In genomic region chr18:50558948-50559749, GRCh38 we compare ENCODE assay signal across 8 cellular contexts. TPM values are rescaled to one million over a fixed set of nuclear protein-coding genes. Genes with fewer than 3 reads are reported as not detected.
DNase-seq lines count a peak whose midpoint lies in the region; ATAC-seq and TF ChIP-seq lines count a peak whose summit lies in the region.

No MANE protein-coding gene starts in this region.

- peak overlapping the region; percentile 26 for H3K4me3 ChIP-seq in HL-60 (replicated peaks; ENCODE audit: insufficient read depth, low read length)
- H3K4me3 ChIP-seq in iPS-11a (ENCODE audit: low read depth, low read length) = peak overlapping the region; percentile 27
- peak overlapping the region; percentile 5 for H3K4me3 ChIP-seq in skeletal muscle cell (ENCODE audit: low read depth, low read length)

- no peaks in the 10 kb centered on the region for H3K36me3 Mint-ChIP-seq in activated CD8-positive, alpha-beta T cell treated with anti-CD3 and anti-CD28 coated beads for 36 hours (ENCODE audit: low read depth)

- intact Hi-C loops in activated CD8-positive, alpha-beta T cell treated with anti-CD3 and anti-CD28 coated beads for 36 hours (cut with micrococcal nuclease) = no loop called here

- no peak overlapping the region for H3K27ac Mint-ChIP-seq in activated CD8-positive, alpha-beta T cell treated with anti-CD3 and anti-CD28 coated beads for 36 hours

- ATAC-seq in activated CD8-positive, alpha-beta T cell treated with anti-CD3 and anti-CD28 coated beads for 36 hours = no peak
- no peak for ATAC-seq in HG03039 (IDR thresholded peaks at IDR 0.05; ENCODE audit: unreplicated experiment)

- H3K4me1 Mint-ChIP-seq in activated CD8-positive, alpha-beta T cell treated with anti-CD3 and anti-CD28 coated beads for 36 hours (ENCODE audit: low read depth) = peaks cover 3% of the 10 kb centered on the region

- peaks cover 6% of the 10 kb centered on the region for H3K9me3 Mint-ChIP-seq in activated CD8-positive, alpha-beta T cell treated with anti-CD3 and anti-CD28 coated beads for 36 hours

- no peak overlapping the region for H3K27ac ChIP-seq in HL-60 (replicated peaks)

- TF ChIP-seq CTCF in HL-60 (IDR thresholded peaks at IDR 0.05; ENCODE audit: insufficient read depth, low read length) = no peak
- TF ChIP-seq CTCF in activated CD8-positive, alpha-beta T cell treated with anti-CD3 and anti-CD28 coated beads for 36 hours (IDR thresholded peaks at IDR 0.05) = no peak

- H3K4me3 Mint-ChIP-seq in activated CD8-positive, alpha-beta T cell treated with anti-CD3 and anti-CD28 coated beads for 36 hours = peak overlapping the region; percentile 16

- DNase-seq in HL-60 (ENCODE audit: low read depth in 1 of 2, low spot score in 1 of 2) = no peak
- no peak for DNase-seq in activated CD8-positive, alpha-beta T cell treated with anti-CD3 and anti-CD28 coated beads for 36 hours
- DNase-seq in skeletal muscle cell (ENCODE audit: low read depth) = no peak
- DNase-seq in SHP77 (lab: John Stamatoyannopoulos, UW) = no peak
- DNase-seq in hippocampal formation (lab: John Stamatoyannopoulos, UW) = no peak
- DNase-seq in GM03348 (ENCODE audit: low spot score) = no peak

- peaks cover 59% of the 10 kb centered on the region for H3K27me3 Mint-ChIP-seq in activated CD8-positive, alpha-beta T cell treated with anti-CD3 and anti-CD28 coated beads for 36 hours

- POLR2A ChIA-PET in activated CD8-positive, alpha-beta T cell treated with anti-CD3 and anti-CD28 coated beads for 36 hours (lab: Charles Lee) = no interaction called here

- H3K27me3 ChIP-seq in HL-60 (ENCODE audit: insufficient read depth, poor library complexity, severe bottlenecking) = peaks cover 63% of the 10 kb centered on the region

- CTCF ChIA-PET in activated CD8-positive, alpha-beta T cell treated with anti-CD3 and anti-CD28 coated beads for 36 hours (lab: Charles Lee) = no interaction called here

RNA-seq across cellular contexts. Expression of gene MAPK4, which starts 0.7 kb away (rescaled TPM):
- total RNA-seq in activated CD8-positive, alpha-beta T cell treated with anti-CD3 and anti-CD28 coated beads for 36 hours = not detected
